20 cellular contexts compared by ENCODE assay signal in the genomic region with DNA sequence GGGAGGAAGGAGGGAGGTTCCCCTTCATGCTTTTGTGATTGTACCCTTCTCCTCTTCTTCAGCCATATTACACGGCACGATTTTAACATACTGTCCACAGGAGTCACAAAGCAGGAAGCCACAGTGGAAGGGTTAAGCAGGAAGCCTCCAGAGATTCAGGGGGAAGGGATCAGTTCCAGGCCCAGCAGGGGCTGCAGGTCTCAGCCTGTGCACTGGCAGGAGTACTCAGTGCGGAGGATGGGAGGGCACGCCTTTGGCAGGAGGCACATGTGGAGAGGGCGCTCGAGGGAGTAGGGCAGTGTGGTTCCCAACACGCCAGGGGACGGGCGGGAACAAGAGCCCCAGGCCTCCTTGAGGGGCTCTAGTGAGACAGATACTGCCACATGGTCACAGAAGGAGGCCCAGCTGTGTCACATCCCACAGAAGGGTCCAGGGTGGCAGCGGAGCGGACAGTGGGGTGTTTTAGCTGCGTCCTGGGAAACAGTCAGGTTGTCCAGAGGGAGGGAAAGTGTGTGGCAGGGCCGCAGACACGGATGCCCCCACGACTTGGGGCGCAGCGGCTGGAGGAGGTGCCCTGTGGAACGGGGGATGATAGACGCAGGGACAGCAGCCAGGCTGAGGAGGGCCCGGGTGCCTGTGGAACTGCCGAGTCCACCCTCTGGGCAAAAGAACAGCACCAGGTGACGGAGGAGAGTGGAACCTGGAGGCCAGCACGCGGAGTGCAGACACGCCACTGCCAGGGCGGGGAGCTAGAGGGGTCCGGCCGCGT.
DNase-seq lines count a peak whose midpoint lies in the region; ATAC-seq, FAIRE-seq and TF ChIP-seq lines count a peak whose summit lies in the region.
"Had no signal": no experiment of that assay in that cellular context is flagged by ENCODE, and none has a peak within 500 bp of the region (broad histone marks: within the 10 kb centered on the region; RNA-seq: fewer than 3 reads in every experiment).

No MANE protein-coding gene starts in this region.

- DNase-seq in cardiac muscle cell (ENCODE audit: low read depth in 1 of 2, low spot score in 1 of 2) = no peak
- no peak for DNase-seq in left cardiac atrium
- no peak for DNase-seq in activated CD8-positive, alpha-beta T cell treated with anti-CD3 and anti-CD28 coated beads, Interleukin-2, amount 10 ng/mL, durations not matched to agents 7 days and 5 days
- DNase-seq in upper lobe of left lung = peak in 1 of 2 donors; percentile 67
- no peak for DNase-seq in HTR-8/SVneo (ENCODE audit: insufficient read length, low spot score)
- no peak for DNase-seq in NCI-H2029 (lab: John Stamatoyannopoulos, UW)
- DNase-seq in SKM-1 (lab: John Stamatoyannopoulos, UW; ENCODE audit: unreplicated experiment) = no peak
- DNase-seq: activated CD4-positive, alpha-beta memory T cell treated with anti-CD3 and anti-CD28 coated beads, Interleukin-2, amount 10 ng/mL, durations not matched to agents 7 days and 5 days; BE2C; cortex of kidney; EL; GM23248; Karpas-422; NCI-H187; NCI-H748 treated with DMSO at 0.1 percent for 48 hours; posterior cingulate gyrus had no signal

- no peak for TF ChIP-seq EP300 in upper lobe of left lung (IDR thresholded peaks at IDR 0.05)

- 94% methylated on average over 26 to 29 of the region's 29 CpGs for WGBS in upper lobe of left lung, 2 donors

- peaks cover 6% of the 10 kb centered on the region for H3K4me1 ChIP-seq in cardiac muscle cell (ENCODE audit: low read depth)
- peaks cover 35 to 64% (median 51%) of the 10 kb centered on the region in 4 donors for H3K4me1 ChIP-seq in upper lobe of left lung

- peaks cover 52% of the 10 kb centered on the region for H3K36me3 Mint-ChIP-seq in activated CD8-positive, alpha-beta T cell treated with anti-CD3 and anti-CD28 coated beads, Interleukin-2, amount 10 ng/mL, durations not matched to agents 7 days and 5 days (ENCODE audit: low read depth)

- intact Hi-C loops in left cardiac atrium (cut with DNase I) = no loop called here

- no peak for FAIRE-seq in HTR-8/SVneo (lab: Jason Lieb, UNC)
- FAIRE-seq: RCC 7860, urothelium cell line had no signal

- H3K27me3 Mint-ChIP-seq in activated CD8-positive, alpha-beta T cell treated with anti-CD3 and anti-CD28 coated beads, Interleukin-2, amount 10 ng/mL, durations not matched to agents 7 days and 5 days (ENCODE audit: low read depth) = no peaks in the 10 kb centered on the region
- H3K27me3 Mint-ChIP-seq: activated CD4-positive, alpha-beta memory T cell treated with anti-CD3 and anti-CD28 coated beads, Interleukin-2, amount 10 ng/mL, durations not matched to agents 7 days and 5 days; memory B cell had no signal

- no peak for TF ChIP-seq POLR2A in upper lobe of left lung (IDR thresholded peaks at IDR 0.05)

- H3K9me3 ChIP-seq in cardiac muscle cell (ENCODE audit: low read depth) = no peaks in the 10 kb centered on the region
- H3K9me3 ChIP-seq in upper lobe of left lung = peaks cover 0 to 3% (median 0%) of the 10 kb centered on the region in 4 donors
- H3K9me3 ChIP-seq: BE2C had no signal

- no peaks in the 10 kb centered on the region for H3K27me3 ChIP-seq in cardiac muscle cell
- H3K27me3 ChIP-seq in layer of hippocampus (ENCODE audit: control insufficient read depth, insufficient read depth, low read length) = no peaks in the 10 kb centered on the region
- no peaks in the 10 kb centered on the region for H3K27me3 ChIP-seq in upper lobe of left lung
- H3K27me3 ChIP-seq: BE2C had no signal

- peaks cover 62% of the 10 kb centered on the region for H3K4me1 Mint-ChIP-seq in activated CD8-positive, alpha-beta T cell treated with anti-CD3 and anti-CD28 coated beads, Interleukin-2, amount 10 ng/mL, durations not matched to agents 7 days and 5 days (ENCODE audit: low read depth)

- CTCF ChIA-PET in activated CD8-positive, alpha-beta T cell treated with anti-CD3 and anti-CD28 coated beads, Interleukin-2, amount 10 ng/mL, durations not matched to agents 7 days and 5 days (lab: Charles Lee) = no interaction called here

- H3K27ac ChIP-seq in cardiac muscle cell (peak overlapping the region; percentile 52), layer of hippocampus (ENCODE audit: low read depth, low read length) (peak overlapping the region; percentile 5), upper lobe of left lung (peak overlapping the region; percentile 48 to 79 (median 72))
- H3K27ac ChIP-seq: GM23248 had no signal

- ATAC-seq in left cardiac atrium = no peak
- ATAC-seq in activated CD8-positive, alpha-beta T cell treated with anti-CD3 and anti-CD28 coated beads, Interleukin-2, amount 10 ng/mL, durations not matched to agents 7 days and 5 days = no peak
- peak in 1 of 2 donors; percentile 21 for ATAC-seq in upper lobe of left lung (ENCODE audit: low FRiP score in 2 of 2)

- H3K4me3 ChIP-seq in cardiac muscle cell = no peak overlapping the region
- H3K4me3 ChIP-seq in upper lobe of left lung = no peak overlapping the region
- H3K4me3 ChIP-seq: GM23248 had no signal

- POLR2A ChIA-PET in activated CD8-positive, alpha-beta T cell treated with anti-CD3 and anti-CD28 coated beads, Interleukin-2, amount 10 ng/mL, durations not matched to agents 7 days and 5 days (lab: Charles Lee) = no interaction called here

- TF ChIP-seq CTCF in cardiac muscle cell (IDR thresholded peaks at IDR 0.05; ENCODE audit: low read depth, low read length) (no peak), upper lobe of left lung (IDR thresholded peaks at IDR 0.05) (no peak)

- H3K9me3 Mint-ChIP-seq in activated CD8-positive, alpha-beta T cell treated with anti-CD3 and anti-CD28 coated beads, Interleukin-2, amount 10 ng/mL, durations not matched to agents 7 days and 5 days (ENCODE audit: insufficient read depth) = no peaks in the 10 kb centered on the region
- H3K9me3 Mint-ChIP-seq: activated CD4-positive, alpha-beta memory T cell treated with anti-CD3 and anti-CD28 coated beads, Interleukin-2, amount 10 ng/mL, durations not matched to agents 7 days and 5 days; memory B cell had no signal

- H3K27ac Mint-ChIP-seq in activated CD8-positive, alpha-beta T cell treated with anti-CD3 and anti-CD28 coated beads, Interleukin-2, amount 10 ng/mL, durations not matched to agents 7 days and 5 days = peak overlapping the region; percentile 33

- H3K4me3 Mint-ChIP-seq in activated CD8-positive, alpha-beta T cell treated with anti-CD3 and anti-CD28 coated beads, Interleukin-2, amount 10 ng/mL, durations not matched to agents 7 days and 5 days = no peak overlapping the region
- H3K4me3 Mint-ChIP-seq: activated CD4-positive, alpha-beta memory T cell treated with anti-CD3 and anti-CD28 coated beads, Interleukin-2, amount 10 ng/mL, durations not matched to agents 7 days and 5 days; memory B cell had no signal

- peaks cover 12% of the 10 kb centered on the region for H3K36me3 ChIP-seq in cardiac muscle cell
- peaks cover 2 to 25% (median 12%) of the 10 kb centered on the region in 4 donors for H3K36me3 ChIP-seq in upper lobe of left lung

Comparison
In these comparisons a context has a peak if more than half of its experiments do, and no peak if none do; other contexts are left out.
1. H3K27ac ChIP-seq: peak in every context shown above with its lines; median percentile 72 in upper lobe of left lung; 52 in cardiac muscle cell; 5 in layer of hippocampus.